In genomic region chr2:103669579-103669978, GRCh38 we compare ENCODE assay signal across 15 cellular contexts.
A peak's percentile ranks its signal among the peaks of the same experiment; 100 is the strongest.
DNase-seq lines count a peak whose midpoint lies in the region; TF ChIP-seq lines count a peak whose summit lies in the region.
"Had no signal": no experiment of that assay in that cellular context is flagged by ENCODE, and none has a peak within 500 bp of the region (broad histone marks: within the 10 kb centered on the region; RNA-seq: fewer than 3 reads in every experiment).

No MANE protein-coding gene starts in this region.

- peak; percentile 80 for TF ChIP-seq EP300 in neural cell (conservative IDR thresholded peaks at IDR 0.05; ENCODE audit: poor library complexity, severe bottlenecking)

- H3K4me2 ChIP-seq in neural cell (ENCODE audit: low read length): no peak overlapping the region

- H3K4me3 ChIP-seq in neural cell (ENCODE audit: low read length): no peak overlapping the region
- H3K4me3 ChIP-seq: GM23248 had no signal

- H3K9me3 Mint-ChIP-seq in activated CD4-positive, alpha-beta T cell treated with anti-CD3 and anti-CD28 coated beads, Interleukin-2, amount 10 ng/mL, durations not matched to agents 24 days and 14 days: no peaks in the 10 kb centered on the region
- H3K9me3 Mint-ChIP-seq: H9 had no signal

- H4K20me1 ChIP-seq in neural cell (ENCODE audit: insufficient read depth): no peaks in the 10 kb centered on the region

- no peak overlapping the region for H2AFZ ChIP-seq in neural cell (ENCODE audit: low read depth, low read length)
- H2AFZ ChIP-seq: GM23248 had no signal

- H3K9me3 ChIP-seq in neural cell (ENCODE audit: low read length): no peaks in the 10 kb centered on the region
- H3K9me3 ChIP-seq: Caco-2 had no signal

- H3K79me2 ChIP-seq in neural cell (replicated peaks; ENCODE audit: insufficient read depth, low read length): no peaks in the 10 kb centered on the region

- intact Hi-C loops in activated CD4-positive, alpha-beta T cell treated with anti-CD3 and anti-CD28 coated beads, Interleukin-2, amount 10 ng/mL, durations not matched to agents 24 days and 14 days (cut with micrococcal nuclease): no loop called here

- H3K27ac ChIP-seq in neural cell (ENCODE audit: low read length): no peak overlapping the region
- H3K27ac ChIP-seq: 22Rv1, GM23248 had no signal

- DNase-seq in Caki2 (ENCODE audit: low read depth) (peak; percentile 32), astrocyte of the hippocampus (ENCODE audit: low read depth, low spot score) (peak; percentile 68), iris pigment epithelial cell (ENCODE audit: low read depth) (peak; percentile 0), NCI-H2029 (lab: John Stamatoyannopoulos, UW) (no peak), NCI-H128 (lab: John Stamatoyannopoulos, UW; ENCODE audit: unreplicated experiment) (no peak)
- no peak for DNase-seq in activated CD4-positive, alpha-beta T cell treated with anti-CD3 and anti-CD28 coated beads, Interleukin-2, amount 10 ng/mL, durations not matched to agents 24 days and 14 days
- no peak for DNase-seq in stimulated activated naive CD4-positive, alpha-beta T cell (lab: John Stamatoyannopoulos, UW)
- DNase-seq: Caco-2; CD8-positive, alpha-beta memory T cell; DMS 273 treated with DMSO at 0.1 percent for 48 hours; GM23248; H9 had no signal

- no peaks in the 10 kb centered on the region for H3F3A ChIP-seq in neural cell (ENCODE audit: insufficient read depth, low read length, poor library complexity, severe bottlenecking)

- H3K27ac Mint-ChIP-seq in activated CD4-positive, alpha-beta T cell treated with anti-CD3 and anti-CD28 coated beads, Interleukin-2, amount 10 ng/mL, durations not matched to agents 24 days and 14 days: no peak overlapping the region
- H3K27ac Mint-ChIP-seq: CD14-positive monocyte; CD8-positive, alpha-beta memory T cell; H9 had no signal

- no peaks in the 10 kb centered on the region for H3K9me2 ChIP-seq in neural cell (ENCODE audit: insufficient read depth, low read length)

- no peak for TF ChIP-seq CTCF in neural cell (IDR thresholded peaks at IDR 0.05; ENCODE audit: poor library complexity, severe bottlenecking)

- H3K27me3 Mint-ChIP-seq in activated CD4-positive, alpha-beta T cell treated with anti-CD3 and anti-CD28 coated beads, Interleukin-2, amount 10 ng/mL, durations not matched to agents 24 days and 14 days: no peaks in the 10 kb centered on the region
- H3K27me3 Mint-ChIP-seq: CD8-positive, alpha-beta memory T cell had no signal

- no peak for TF ChIP-seq RAD21 in neural cell (conservative IDR thresholded peaks at IDR 0.05)

- no peaks in the 10 kb centered on the region for H3K36me3 ChIP-seq in neural cell (ENCODE audit: insufficient read depth, low read length)

- no peaks in the 10 kb centered on the region for H3K36me3 Mint-ChIP-seq in activated CD4-positive, alpha-beta T cell treated with anti-CD3 and anti-CD28 coated beads, Interleukin-2, amount 10 ng/mL, durations not matched to agents 24 days and 14 days (ENCODE audit: low read depth)
- H3K36me3 Mint-ChIP-seq: CD14-positive monocyte; CD8-positive, alpha-beta memory T cell had no signal

- no peak overlapping the region for H3K4me3 Mint-ChIP-seq in activated CD4-positive, alpha-beta T cell treated with anti-CD3 and anti-CD28 coated beads, Interleukin-2, amount 10 ng/mL, durations not matched to agents 24 days and 14 days
- H3K4me3 Mint-ChIP-seq: CD14-positive monocyte; CD8-positive, alpha-beta memory T cell; H9 had no signal

- no peak overlapping the region for H3K9ac ChIP-seq in neural cell (ENCODE audit: low read length)
- H3K9ac ChIP-seq: GM23248 had no signal

- in situ Hi-C loops in Caki2 (cut with HindIII; ENCODE audit: low pct_unique_long_range_greater_than_20kb, low sequenced_read_pairs): no loop called here

- no peaks in the 10 kb centered on the region for H3K27me3 ChIP-seq in neural cell (ENCODE audit: insufficient read depth, low read depth, low read length)

- H3K4me1 Mint-ChIP-seq in activated CD4-positive, alpha-beta T cell treated with anti-CD3 and anti-CD28 coated beads, Interleukin-2, amount 10 ng/mL, durations not matched to agents 24 days and 14 days: no peaks in the 10 kb centered on the region
- H3K4me1 Mint-ChIP-seq: CD14-positive monocyte; CD8-positive, alpha-beta memory T cell had no signal

TF ChIP-seq in neural cell, 6 proteins besides CTCF, POLR2A, EP300 and RAD21:
- TF ChIP-seq SMC3 (conservative IDR thresholded peaks at IDR 0.05; ENCODE audit: poor library complexity): no peak
- TF ChIP-seq POLR2AphosphoS5 (IDR thresholded peaks at IDR 0.05): peak; percentile 79
- TF ChIP-seq EZH2 (IDR thresholded peaks at IDR 0.05; ENCODE audit: borderline replicate concordance, insufficient read depth, low read length, poor library complexity, severe bottlenecking): no peak
- no peak for TF ChIP-seq TAF1 (IDR thresholded peaks at IDR 0.05; ENCODE audit: low read depth)
- TF ChIP-seq REST (IDR thresholded peaks at IDR 0.05; ENCODE audit: borderline replicate concordance): no peak
- TF ChIP-seq MXI1 (conservative IDR thresholded peaks at IDR 0.05; ENCODE audit: poor library complexity, severe bottlenecking): no peak

Comparison
In these comparisons a context has a peak if more than half of its experiments do, and no peak if none do; other contexts are left out.
1. DNase-seq: peak in Caki2 (single experiment), astrocyte of the hippocampus (single experiment) and iris pigment epithelial cell (single experiment); none in activated CD4-positive, alpha-beta T cell treated with anti-CD3 and anti-CD28 coated beads, Interleukin-2, amount 10 ng/mL, durations not matched to agents 24 days and 14 days (single experiment), NCI-H2029 (single experiment), NCI-H128 (single experiment) and stimulated activated naive CD4-positive, alpha-beta T cell (0 of 6).